19 cellular contexts compared by ENCODE assay signal in genomic region chr13:24216176-24216575, GRCh38. TPM values are rescaled to one million over a fixed set of nuclear protein-coding genes. Genes with fewer than 3 reads are reported as not detected.
DNase-seq lines count a peak whose midpoint lies in the region; ATAC-seq and TF ChIP-seq lines count a peak whose summit lies in the region.
"Had no signal": no experiment of that assay in that cellular context is flagged by ENCODE, and none has a peak within 500 bp of the region (broad histone marks: within the 10 kb centered on the region; RNA-seq: fewer than 3 reads in every experiment).

No MANE protein-coding gene starts in this region.

- no peaks in the 10 kb centered on the region for H3K79me2 ChIP-seq in mammary epithelial cell (ENCODE audit: insufficient read depth, low read length)

- H4K20me1 ChIP-seq in mammary epithelial cell (ENCODE audit: insufficient read depth, low read length), result no peaks in the 10 kb centered on the region

- H3K4me1 Mint-ChIP-seq in activated CD8-positive, alpha-beta memory T cell treated with anti-CD3 and anti-CD28 coated beads, Interleukin-2, amount 10 ng/mL, durations not matched to agents 7 days and 5 days, result peaks cover 41% of the 10 kb centered on the region

- dilution Hi-C loops in mammary epithelial cell (cut with HindIII; ENCODE audit: low sequenced_read_pairs), result no loop called here

- H3K27ac ChIP-seq in mammary epithelial cell (ENCODE audit: insufficient read depth, low read depth, low read length) (no peak overlapping the region), tibial nerve (peak overlapping the region; percentile 9 to 84 (median 53))
- H3K27ac ChIP-seq: ascending aorta, SK-N-MC, testis had no signal

- ATAC-seq in activated CD8-positive, alpha-beta memory T cell treated with anti-CD3 and anti-CD28 coated beads, Interleukin-2, amount 10 ng/mL, durations not matched to agents 7 days and 5 days, result no peak

- TF ChIP-seq POLR2A in tibial nerve (IDR thresholded peaks at IDR 0.05), result no peak

- BruUV-seq in mammary epithelial cell (replicated peaks; lab: Mats Ljungman, UMichigan), result no TSS peak

- no peak for TF ChIP-seq CTCF in mammary epithelial cell (conservative IDR thresholded peaks at IDR 0.05 in 1 of 2, IDR thresholded peaks at IDR 0.05 in 1 of 2; ENCODE audit: extremely low read depth in 1 of 2, insufficient read depth in 1 of 2, low read depth in 1 of 2, low read length in 2 of 2)
- TF ChIP-seq CTCF in tibial nerve (IDR thresholded peaks at IDR 0.05), result no peak

- intact Hi-C loops in mammary epithelial cell (cut with micrococcal nuclease), result no loop called here

- H3K9me3 Mint-ChIP-seq in activated CD8-positive, alpha-beta memory T cell treated with anti-CD3 and anti-CD28 coated beads, Interleukin-2, amount 10 ng/mL, durations not matched to agents 7 days and 5 days (ENCODE audit: low read depth), result no peaks in the 10 kb centered on the region
- H3K9me3 Mint-ChIP-seq: immature natural killer cell had no signal

- H3K4me1 ChIP-seq in mammary epithelial cell (ENCODE audit: insufficient read depth, low read length), result peaks cover 7% of the 10 kb centered on the region
- peaks cover 44% of the 10 kb centered on the region for H3K4me1 ChIP-seq in mucosa of stomach (ENCODE audit: control insufficient read depth, insufficient read depth, low read length)
- H3K4me1 ChIP-seq in tibial nerve, result peaks cover 0 to 72% (median 34%) of the 10 kb centered on the region in 4 donors

- in situ Hi-C loops in mammary epithelial cell (cut with MboI; ENCODE audit: low sequenced_read_pairs in 2 of 2), result loop anchor here (10.0 to 25.0 kb wide), 3 partner anchors 191 to 304 kb away; no protein-coding TSS in a partner anchor

- 24% methylated on average over 3 of the region's 4 CpGs for WGBS in mammary epithelial cell (ENCODE audit: low coverage, missing lambda C conversion rate)
- 87 to 91% methylated on average over 4 of the region's 4 CpGs for WGBS in tibial nerve, 2 donors

- H3K36me3 ChIP-seq in mammary epithelial cell (ENCODE audit: insufficient read depth, low read length) (no peaks in the 10 kb centered on the region), mucosa of stomach (ENCODE audit: control insufficient read depth, insufficient read depth, low read length) (no peaks in the 10 kb centered on the region), tibial nerve (no peaks in the 10 kb centered on the region)
- H3K36me3 ChIP-seq: ascending aorta had no signal

- peaks cover 2% of the 10 kb centered on the region for H3K36me3 Mint-ChIP-seq in activated CD8-positive, alpha-beta memory T cell treated with anti-CD3 and anti-CD28 coated beads, Interleukin-2, amount 10 ng/mL, durations not matched to agents 7 days and 5 days
- H3K36me3 Mint-ChIP-seq: immature natural killer cell had no signal

- no peak for TF ChIP-seq EP300 in tibial nerve (IDR thresholded peaks at IDR 0.05)

- H3K4me2 ChIP-seq in mammary epithelial cell (ENCODE audit: insufficient read depth, low read depth, low read length), result no peak overlapping the region
- H3K4me2 ChIP-seq: PC-9 had no signal

- H3K27me3 ChIP-seq in mammary epithelial cell (ENCODE audit: insufficient read depth, low read length), result peaks cover 3% of the 10 kb centered on the region
- no peaks in the 10 kb centered on the region for H3K27me3 ChIP-seq in mucosa of stomach (ENCODE audit: control insufficient read depth, insufficient read depth, low read length)
- no peaks in the 10 kb centered on the region for H3K27me3 ChIP-seq in tibial nerve
- H3K27me3 ChIP-seq: ascending aorta, testis had no signal

- H2AFZ ChIP-seq in mammary epithelial cell (ENCODE audit: low read depth, low read length), result no peak overlapping the region
- H2AFZ ChIP-seq: PC-9 had no signal

- H3K4me3 ChIP-seq in mammary epithelial cell (replicated peaks in 1 of 3; ENCODE audit: insufficient read depth in 1 of 3, low read depth in 2 of 3, low read length in 3 of 3) (no peak overlapping the region), mucosa of stomach (ENCODE audit: low read length) (no peak overlapping the region), tibial nerve (no peak overlapping the region)
- H3K4me3 ChIP-seq: ascending aorta, PC-9, SK-N-MC, testis had no signal

- H3K27ac Mint-ChIP-seq in activated CD8-positive, alpha-beta memory T cell treated with anti-CD3 and anti-CD28 coated beads, Interleukin-2, amount 10 ng/mL, durations not matched to agents 7 days and 5 days, result peak overlapping the region; percentile 17

- H3K9me3 ChIP-seq in mammary epithelial cell (replicated peaks; ENCODE audit: insufficient read depth, low read length) (no peaks in the 10 kb centered on the region), mucosa of stomach (ENCODE audit: control insufficient read depth, low read length) (no peaks in the 10 kb centered on the region), tibial nerve (no peaks in the 10 kb centered on the region)
- H3K9me3 ChIP-seq: ascending aorta, testis had no signal

- no peaks in the 10 kb centered on the region for H3K27me3 Mint-ChIP-seq in activated CD8-positive, alpha-beta memory T cell treated with anti-CD3 and anti-CD28 coated beads, Interleukin-2, amount 10 ng/mL, durations not matched to agents 7 days and 5 days
- H3K27me3 Mint-ChIP-seq: CD4-positive, CD25-positive, alpha-beta regulatory T cell had no signal

- H3K9ac ChIP-seq in mammary epithelial cell (ENCODE audit: insufficient read depth, low read length) (no peak overlapping the region), mucosa of stomach (ENCODE audit: low read length) (peak overlapping the region; percentile 16)

- no peak for DNase-seq in activated CD8-positive, alpha-beta memory T cell treated with anti-CD3 and anti-CD28 coated beads, Interleukin-2, amount 10 ng/mL, durations not matched to agents 7 days and 5 days
- DNase-seq in activated CD8-positive, alpha-beta memory T cell treated with anti-CD3 and anti-CD28 coated beads, Interleukin-2, amount 50 U/mL, for 48 hours, result no peak
- DNase-seq in mammary epithelial cell, result peak; percentile 54
- DNase-seq in tibial nerve (ENCODE audit: low spot score in 2 of 2), result no peak
- DNase-seq in NCI-H1105 (lab: John Stamatoyannopoulos, UW), result no peak
- no peak for DNase-seq in OCI-M2 (lab: John Stamatoyannopoulos, UW; ENCODE audit: unreplicated experiment)
- no peak for DNase-seq in occipital lobe (lab: John Stamatoyannopoulos, UW)
- DNase-seq: activated CD4-positive, alpha-beta T cell treated with anti-CD3 and anti-CD28 coated beads for 4 hours; activated naive CD4-positive, alpha-beta T cell treated with Interleukin-2 at 50 U/mL for 16 hours; CD4-positive, CD25-positive, alpha-beta regulatory T cell; glutamatergic neuron; immature natural killer cell; MV-4-11; PC-9; stimulated activated CD4-positive, alpha-beta T cell treated with anti-CD3 and anti-CD28 coated beads, Interleukin-2, amount 100 ng/mL, for 48 hours; testis had no signal

- CTCF ChIA-PET in activated CD8-positive, alpha-beta memory T cell treated with anti-CD3 and anti-CD28 coated beads, Interleukin-2, amount 10 ng/mL, durations not matched to agents 7 days and 5 days (lab: Charles Lee), result interaction anchor here (1.3 to 5.8 kb wide), 5 partner anchors 12 to 196 kb away, joined by 4 to 53 read pairs (median 5); partner anchors contain the start of gene SPATA13
- CTCF ChIA-PET in mammary epithelial cell (lab: Charles Lee; ENCODE audit: low non-redundant PET), result no interaction called here

- no peak overlapping the region for H3K4me3 Mint-ChIP-seq in activated CD8-positive, alpha-beta memory T cell treated with anti-CD3 and anti-CD28 coated beads, Interleukin-2, amount 10 ng/mL, durations not matched to agents 7 days and 5 days
- H3K4me3 Mint-ChIP-seq: CD4-positive, CD25-positive, alpha-beta regulatory T cell had no signal

RNA-seq across cellular contexts. Expression of gene SPATA13, which starts 55.7 kb away (rescaled TPM):
- total RNA-seq in activated CD8-positive, alpha-beta memory T cell treated with anti-CD3 and anti-CD28 coated beads, Interleukin-2, amount 10 ng/mL, durations not matched to agents 7 days and 5 days, result 10 to 100 TPM; 51.0 to 57.8 TPM
- under 1 TPM; 0.50 to 0.52 TPM for total RNA-seq in mammary epithelial cell
- 0.32 TPM for polyA plus RNA-seq in mammary epithelial cell
- not detected for polyA minus RNA-seq in mammary epithelial cell
- 10 to 100 TPM; 35.0 to 96.0 (median 51.7) TPM for total RNA-seq in tibial nerve
- total RNA-seq in occipital lobe, result 20.0 TPM

Comparison
In these comparisons a context has a peak if more than half of its experiments do, and no peak if none do; other contexts are left out.
1. RNA of gene SPATA13, which starts 55.7 kb away (total RNA-seq): 35.0 to 96.0 TPM in tibial nerve, 51.0 to 57.8 TPM in activated CD8-positive, alpha-beta memory T cell treated with anti-CD3 and anti-CD28 coated beads, Interleukin-2, amount 10 ng/mL, durations not matched to agents 7 days and 5 days and 20.0 TPM in occipital lobe (single experiment); 0.50 to 0.52 TPM in mammary epithelial cell; every median in the first group is over 10 times any median in the second.